Comparison of ENCODE assay signal across 8 cellular contexts in genomic region chr9:111598730-111599091, GRCh38. TPM values are rescaled to one million over a fixed set of nuclear protein-coding genes. Genes with fewer than 3 reads are reported as not detected.
DNase-seq lines count a peak whose midpoint lies in the region; ATAC-seq and TF ChIP-seq lines count a peak whose summit lies in the region.

No MANE protein-coding gene starts in this region.

- no peaks in the 10 kb centered on the region for H3K4me1 ChIP-seq in MM.1S (ENCODE audit: low read length)
- peaks cover 4% of the 10 kb centered on the region for H3K4me1 ChIP-seq in Karpas-422 (ENCODE audit: low read length)

- no peaks in the 10 kb centered on the region for H3K79me2 ChIP-seq in MM.1S (ENCODE audit: low read length)
- H3K79me2 ChIP-seq in Karpas-422 (ENCODE audit: low read length): no peaks in the 10 kb centered on the region

- no peak overlapping the region for H3K9ac ChIP-seq in MM.1S (ENCODE audit: low read length)
- H3K9ac ChIP-seq in Karpas-422 (ENCODE audit: low read length): no peak overlapping the region

- in situ Hi-C loops in astrocyte of the cerebellum (cut with HindIII; ENCODE audit: low sequenced_read_pairs): no loop called here

- peak; percentile 15 for DNase-seq in NCI-H510A treated with DMSO at 0.1 percent for 48 hours (lab: John Stamatoyannopoulos, UW)
- DNase-seq in NCI-H510A (lab: John Stamatoyannopoulos, UW): no peak
- DNase-seq in MM.1S: no peak
- DNase-seq in astrocyte of the cerebellum (ENCODE audit: low read depth): no peak
- no peak for DNase-seq in Karpas-422

- H3K4me3 ChIP-seq in MM.1S (ENCODE audit: low read length): no peak overlapping the region; the same call in 1 of the 2 replicates
- H3K4me3 ChIP-seq in astrocyte of the cerebellum (ENCODE audit: low read depth, low read length): peak overlapping the region; percentile 52
- H3K4me3 ChIP-seq in iPS-18c (ENCODE audit: insufficient read depth, low read depth, low read length): peak overlapping the region; percentile 77
- H3K4me3 ChIP-seq in skin epidermis: peak overlapping the region; percentile 43 to 84 (median 61)
- no peak overlapping the region for H3K4me3 ChIP-seq in Karpas-422 (ENCODE audit: low read length)

- H2AFZ ChIP-seq in MM.1S (ENCODE audit: low read length) (0 out of 2 replicates have a peak overlapping the region, but pooled peaks have one; percentile 31), Karpas-422 (ENCODE audit: low read length) (no peak overlapping the region)

- no peak for ATAC-seq in HG03457 (IDR thresholded peaks at IDR 0.05; ENCODE audit: unreplicated experiment)

- H3K9me2 ChIP-seq in MM.1S (replicated peaks; ENCODE audit: insufficient read depth, low read length) (no peaks in the 10 kb centered on the region), Karpas-422 (replicated peaks; ENCODE audit: insufficient read depth, low read length) (no peaks in the 10 kb centered on the region)

- H4K20me1 ChIP-seq in MM.1S (ENCODE audit: insufficient read depth, low read length) (no peaks in the 10 kb centered on the region), Karpas-422 (ENCODE audit: insufficient read depth, low read depth, low read length) (no peaks in the 10 kb centered on the region)

- H3K27me3 ChIP-seq in MM.1S (replicated peaks; ENCODE audit: insufficient read depth, low read length) (peaks cover 11% of the 10 kb centered on the region), Karpas-422 (ENCODE audit: low read length) (no peaks in the 10 kb centered on the region)

- no peak overlapping the region for H3K27ac ChIP-seq in MM.1S (ENCODE audit: low read length)
- peak overlapping the region; percentile 26 to 92 (median 82) for H3K27ac ChIP-seq in skin epidermis
- no peak overlapping the region for H3K27ac ChIP-seq in Karpas-422 (ENCODE audit: low read length)

- H3K36me3 ChIP-seq in MM.1S (replicated peaks; ENCODE audit: insufficient read depth, low read length) (no peaks in the 10 kb centered on the region), Karpas-422 (ENCODE audit: insufficient read depth, low read length) (no peaks in the 10 kb centered on the region)

- H3K4me2 ChIP-seq in MM.1S (ENCODE audit: low read depth, low read length) (peak overlapping the region; percentile 85; the same call in 1 of the 2 replicates), Karpas-422 (ENCODE audit: low read depth, low read length, poor library complexity, severe bottlenecking) (no peak overlapping the region)

- H3K9me3 ChIP-seq in MM.1S (replicated peaks; ENCODE audit: insufficient read depth, low read length): no peaks in the 10 kb centered on the region
- no peaks in the 10 kb centered on the region for H3K9me3 ChIP-seq in iPS-18c (ENCODE audit: control insufficient read depth, insufficient read depth, low read length)
- H3K9me3 ChIP-seq in Karpas-422 (ENCODE audit: low read length): no peaks in the 10 kb centered on the region

- H3F3A ChIP-seq in MM.1S (ENCODE audit: insufficient read depth, low read length): no peaks in the 10 kb centered on the region

- TF ChIP-seq CTCF in MM.1S (IDR thresholded peaks at IDR 0.05; ENCODE audit: low read length) (no peak), astrocyte of the cerebellum (IDR thresholded peaks at IDR 0.05; ENCODE audit: low read depth, low read length, missing control alignments) (no peak)

RNA-seq across cellular contexts. Expression of gene PTGR1, which starts 0.7 kb away (rescaled TPM):
- not detected in 2 replicates for total RNA-seq in Karpas-422 (2014; rRNA removed; shearing (Covaris generic); ENCODE audit: low replicate concordance)

RNA-seq across cellular contexts. Expression of gene DNAJC25, which starts 32.4 kb away (rescaled TPM):
- total RNA-seq in Karpas-422 (2014; rRNA removed; shearing (Covaris generic); ENCODE audit: low replicate concordance): 8.7 and 10.2 TPM in 2 replicates

Comparison
In these comparisons a context has a peak if more than half of its experiments do, and no peak if none do; other contexts are left out.
1. H3K27ac ChIP-seq: peak in skin epidermis (21 of 21); none in MM.1S (single experiment) and Karpas-422 (single experiment).
2. H3K4me3 ChIP-seq: peak in astrocyte of the cerebellum (single experiment), iPS-18c (single experiment) and skin epidermis (7 of 7); none in MM.1S (single experiment) and Karpas-422 (single experiment).